In the genomic region with DNA sequence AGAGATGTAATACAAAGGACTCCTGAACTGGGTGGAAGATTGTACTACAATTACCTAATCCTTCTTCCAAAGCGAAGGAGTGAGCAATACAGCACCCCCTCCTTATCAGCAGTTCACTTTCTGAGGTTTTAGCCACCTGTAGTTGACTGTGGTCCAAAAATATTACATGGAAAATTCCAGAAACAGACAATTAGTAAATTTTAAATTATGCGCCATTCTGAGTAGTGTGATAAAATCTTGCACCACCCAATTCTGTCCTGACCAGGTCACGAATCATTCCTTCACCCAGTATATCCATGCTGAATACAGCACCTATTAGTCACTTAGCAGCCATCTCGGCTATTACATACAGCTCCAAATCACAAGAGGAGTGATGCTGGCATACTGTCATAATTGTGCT, we compare ENCODE assay signal across 15 cellular contexts. TPM values are rescaled to one million over a fixed set of nuclear protein-coding genes. Genes with fewer than 3 reads are reported as not detected.
DNase-seq lines count a peak whose midpoint lies in the region; ATAC-seq and TF ChIP-seq lines count a peak whose summit lies in the region.
"Had no signal": no experiment of that assay in that cellular context is flagged by ENCODE, and none has a peak within 500 bp of the region (broad histone marks: within the 10 kb centered on the region; RNA-seq: fewer than 3 reads in every experiment).

No MANE protein-coding gene starts in this region.

- CTCF ChIA-PET in activated CD8-positive, alpha-beta memory T cell treated with anti-CD3 and anti-CD28 coated beads, Interleukin-2, amount 10 ng/mL, durations not matched to agents 7 days and 5 days (lab: Charles Lee) = interaction anchor here (1.2 to 3.0 kb wide), 3 partner anchors 10 to 279 kb away, joined by 5 to 23 read pairs (median 5); no protein-coding TSS in a partner anchor

- DNase-seq in EL (peak; percentile 88), RKO (ENCODE audit: low spot score) (peak; percentile 73), dedifferentiated amniotic fluid mesenchymal stem cell (ENCODE audit: extremely low spot score) (peak; percentile 28), omental fat pad (ENCODE audit: low spot score) (no peak)
- no peak for DNase-seq in activated CD8-positive, alpha-beta memory T cell treated with anti-CD3 and anti-CD28 coated beads, Interleukin-2, amount 10 ng/mL, durations not matched to agents 7 days and 5 days
- DNase-seq in effector CD8-positive, alpha-beta T cell (lab: John Stamatoyannopoulos, UW) = no peak
- DNase-seq: activated CD4-positive, alpha-beta T cell treated with anti-CD3 and anti-CD28 coated beads for 48 hours; activated T-cell treated with anti-CD3 and anti-CD28 coated beads, Interleukin-2, amount 50 U/mL, for 4 hours; anterior cingulate cortex; CD4-positive, alpha-beta memory T cell; GDM1; NCI-H2171 treated with DMSO at 0.1 percent for 48 hours had no signal

- H3K27me3 Mint-ChIP-seq in activated CD8-positive, alpha-beta memory T cell treated with anti-CD3 and anti-CD28 coated beads, Interleukin-2, amount 10 ng/mL, durations not matched to agents 7 days and 5 days = no peaks in the 10 kb centered on the region
- H3K27me3 Mint-ChIP-seq: CD4-positive, alpha-beta memory T cell had no signal

- H3K36me3 Mint-ChIP-seq in activated CD8-positive, alpha-beta memory T cell treated with anti-CD3 and anti-CD28 coated beads, Interleukin-2, amount 10 ng/mL, durations not matched to agents 7 days and 5 days = peaks cover 19% of the 10 kb centered on the region

- TF ChIP-seq CTCF in omental fat pad (IDR thresholded peaks at IDR 0.05) = no peak

- H3K9me3 Mint-ChIP-seq in activated CD8-positive, alpha-beta memory T cell treated with anti-CD3 and anti-CD28 coated beads, Interleukin-2, amount 10 ng/mL, durations not matched to agents 7 days and 5 days (ENCODE audit: low read depth) = no peaks in the 10 kb centered on the region
- H3K9me3 Mint-ChIP-seq: activated T-cell treated with anti-CD3 and anti-CD28 coated beads, Interleukin-2, amount 50 U/mL, for 4 hours; CD4-positive, alpha-beta memory T cell had no signal

- H3K27ac Mint-ChIP-seq in activated CD8-positive, alpha-beta memory T cell treated with anti-CD3 and anti-CD28 coated beads, Interleukin-2, amount 10 ng/mL, durations not matched to agents 7 days and 5 days = no peak overlapping the region

- peak; percentile 75 for ATAC-seq in omental fat pad (ENCODE audit: low FRiP score)
- ATAC-seq in HG03469 (IDR thresholded peaks at IDR 0.05; ENCODE audit: unreplicated experiment) = no peak
- no peak for ATAC-seq in activated CD8-positive, alpha-beta memory T cell treated with anti-CD3 and anti-CD28 coated beads, Interleukin-2, amount 10 ng/mL, durations not matched to agents 7 days and 5 days
- no peak for ATAC-seq in HG03097 (IDR thresholded peaks at IDR 0.05; ENCODE audit: low FRiP score, unreplicated experiment)
- ATAC-seq: activated T-cell treated with anti-CD3 and anti-CD28 coated beads, Interleukin-2, amount 50 U/mL, for 4 hours; HCT116 had no signal

- H3K4me3 Mint-ChIP-seq in activated CD8-positive, alpha-beta memory T cell treated with anti-CD3 and anti-CD28 coated beads, Interleukin-2, amount 10 ng/mL, durations not matched to agents 7 days and 5 days = no peak overlapping the region
- H3K4me3 Mint-ChIP-seq: activated T-cell treated with anti-CD3 and anti-CD28 coated beads, Interleukin-2, amount 50 U/mL, for 4 hours; CD4-positive, alpha-beta memory T cell had no signal

- no peaks in the 10 kb centered on the region for H3K4me1 Mint-ChIP-seq in activated CD8-positive, alpha-beta memory T cell treated with anti-CD3 and anti-CD28 coated beads, Interleukin-2, amount 10 ng/mL, durations not matched to agents 7 days and 5 days

RNA-seq across cellular contexts. Expression of a gene that starts 23.2 kb away (rescaled TPM):
- total RNA-seq in omental fat pad = 10 to 100 TPM; 20.4 to 42.1 (median 36.9) TPM
- 10 to 100 TPM; 63.9 to 66.3 TPM for total RNA-seq in activated CD8-positive, alpha-beta memory T cell treated with anti-CD3 and anti-CD28 coated beads, Interleukin-2, amount 10 ng/mL, durations not matched to agents 7 days and 5 days

RNA-seq across cellular contexts. Expression of a gene that starts 41.0 kb away (rescaled TPM):
- total RNA-seq in omental fat pad = 10 to 100 TPM in 1 of 4 donors, 1 to 10 TPM in 3; 5.2 to 45.3 (median 7.5) TPM
- total RNA-seq in activated CD8-positive, alpha-beta memory T cell treated with anti-CD3 and anti-CD28 coated beads, Interleukin-2, amount 10 ng/mL, durations not matched to agents 7 days and 5 days = 10 to 100 TPM in 1 of 2 experiments, 1 to 10 TPM in 1; 8.4 to 10.2 TPM

Comparison
In these comparisons a context has a peak if more than half of its experiments do, and no peak if none do; other contexts are left out.
1. DNase-seq: peak in EL (single experiment), RKO (single experiment) and dedifferentiated amniotic fluid mesenchymal stem cell (single experiment); none in omental fat pad (single experiment), activated CD8-positive, alpha-beta memory T cell treated with anti-CD3 and anti-CD28 coated beads, Interleukin-2, amount 10 ng/mL, durations not matched to agents 7 days and 5 days (single experiment) and effector CD8-positive, alpha-beta T cell (single experiment).